8 cellular contexts compared by ENCODE assay signal in the genomic region with DNA sequence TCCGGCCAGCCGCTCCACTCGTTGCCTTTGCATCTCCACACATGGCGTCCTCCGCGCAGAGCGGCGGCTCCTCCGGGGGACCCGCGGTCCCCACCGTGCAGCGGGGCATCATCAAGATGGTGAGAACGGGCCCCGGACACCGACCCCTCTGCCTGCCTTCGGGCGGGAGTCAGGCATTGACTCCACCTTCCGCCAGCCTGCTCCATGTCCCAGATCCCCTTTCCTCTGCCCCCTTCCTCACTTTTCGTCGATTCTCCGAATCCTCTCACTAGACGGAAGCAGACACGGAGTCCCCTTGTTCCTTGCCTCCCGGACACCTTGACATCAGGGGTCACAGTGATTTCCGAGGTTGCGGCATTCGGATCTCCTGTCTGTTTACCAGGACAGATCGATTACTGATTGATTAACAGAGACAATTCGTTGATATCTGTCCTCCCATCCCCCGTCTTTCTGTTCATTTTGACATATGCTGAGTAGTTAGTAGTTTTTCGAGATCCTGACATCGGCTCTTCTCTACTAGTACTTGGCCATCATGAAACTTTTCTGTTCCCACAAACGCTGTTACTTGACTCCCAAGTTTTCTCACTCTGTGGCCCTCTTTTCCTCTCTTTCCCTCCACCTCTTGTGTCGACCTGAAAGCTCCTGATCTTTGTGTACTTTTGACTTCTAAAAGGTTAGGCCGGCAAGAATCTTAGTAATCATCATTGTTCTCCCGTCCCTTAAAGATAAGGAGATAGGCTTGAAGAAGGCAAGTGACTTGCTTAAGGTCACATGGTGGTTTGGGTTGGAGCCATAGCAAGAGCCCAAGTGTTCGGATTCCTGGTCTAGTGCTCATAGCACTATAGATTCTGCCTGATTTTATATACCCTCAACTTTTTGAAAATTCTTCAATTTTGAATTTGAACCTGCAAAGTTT.
DNase-seq lines count a peak whose midpoint lies in the region; ATAC-seq and TF ChIP-seq lines count a peak whose summit lies in the region.

No MANE protein-coding gene starts in this region.

- H3K36me3 Mint-ChIP-seq in T-helper 2 cell treated with Interferon-gamma antibody and Interleukin-4, amounts not matched to agents 5 μg/mL and 100 μg/mL, for 36 hours (ENCODE audit: low read depth): peaks cover 33% of the 10 kb centered on the region

- H3K4me3 Mint-ChIP-seq in T-helper 2 cell treated with Interferon-gamma antibody and Interleukin-4, amounts not matched to agents 5 μg/mL and 100 μg/mL, for 36 hours: no peak overlapping the region

- peak overlapping the region; percentile 94 for H3K27ac ChIP-seq in rectal smooth muscle tissue (ENCODE audit: low read depth, low read length)

- H3K36me3 ChIP-seq in rectal smooth muscle tissue (ENCODE audit: control insufficient read depth, insufficient read depth, low read length): no peaks in the 10 kb centered on the region

- H3K27me3 Mint-ChIP-seq in T-helper 2 cell treated with Interferon-gamma antibody and Interleukin-4, amounts not matched to agents 5 μg/mL and 100 μg/mL, for 36 hours (ENCODE audit: low read depth): no peaks in the 10 kb centered on the region

- TF ChIP-seq CTCF in fibroblast of mammary gland (conservative IDR thresholded peaks at IDR 0.05; ENCODE audit: control insufficient read depth, insufficient read depth, low read depth, low read length): no peak

- peaks cover 45% of the 10 kb centered on the region for H3K4me1 Mint-ChIP-seq in T-helper 2 cell treated with Interferon-gamma antibody and Interleukin-4, amounts not matched to agents 5 μg/mL and 100 μg/mL, for 36 hours (ENCODE audit: low read depth)

- H3K9me3 Mint-ChIP-seq in T-helper 2 cell treated with Interferon-gamma antibody and Interleukin-4, amounts not matched to agents 5 μg/mL and 100 μg/mL, for 36 hours: no peaks in the 10 kb centered on the region

- H3K27me3 ChIP-seq in rectal smooth muscle tissue (ENCODE audit: control insufficient read depth, insufficient read depth, low read length): no peaks in the 10 kb centered on the region

- DNase-seq in SIG-M5 treated with dmso at 0.1 percent for 504 hours (lab: John Stamatoyannopoulos, UW; ENCODE audit: unreplicated experiment): peak; percentile 25
- DNase-seq in SIG-M5 (lab: John Stamatoyannopoulos, UW): no peak
- no peak for DNase-seq in T-helper 2 cell treated with Interferon-gamma antibody and Interleukin-4, amounts not matched to agents 5 μg/mL and 100 μg/mL, for 36 hours (ENCODE audit: low spot score)
- DNase-seq in fibroblast of mammary gland (ENCODE audit: low read depth): peak; percentile 63
- no peak for DNase-seq in HuH-7 (ENCODE audit: low spot score)
- DNase-seq in inferior parietal cortex (ENCODE audit: extremely low spot score): no peak

- H3K4me1 ChIP-seq in rectal smooth muscle tissue (ENCODE audit: control insufficient read depth, insufficient read depth, low read length): peaks cover 13% of the 10 kb centered on the region

- peak overlapping the region; percentile 99 for H3K27ac Mint-ChIP-seq in T-helper 2 cell treated with Interferon-gamma antibody and Interleukin-4, amounts not matched to agents 5 μg/mL and 100 μg/mL, for 36 hours

- peak; percentile 11 for ATAC-seq in HG03025 (IDR thresholded peaks at IDR 0.05; ENCODE audit: low FRiP score, unreplicated experiment)

- H3K4me3 ChIP-seq in fibroblast of mammary gland (ENCODE audit: control insufficient read depth, low read depth, low read length) (peak overlapping the region; percentile 98), rectal smooth muscle tissue (ENCODE audit: low read length) (peak overlapping the region; percentile 98)

- peak overlapping the region; percentile 50 for H3K9ac ChIP-seq in rectal smooth muscle tissue (ENCODE audit: low read length)

Comparison
In these comparisons a context has a peak if more than half of its experiments do, and no peak if none do; other contexts are left out.
1. DNase-seq: peak in SIG-M5 treated with dmso at 0.1 percent for 504 hours (single experiment) and fibroblast of mammary gland (single experiment); none in SIG-M5 (single experiment), T-helper 2 cell treated with Interferon-gamma antibody and Interleukin-4, amounts not matched to agents 5 μg/mL and 100 μg/mL, for 36 hours (single experiment), HuH-7 (single experiment) and inferior parietal cortex (single experiment).